In genomic region chr6:134680021-134680420, GRCh38 we compare ENCODE assay signal across 18 cellular contexts.
DNase-seq lines count a peak whose midpoint lies in the region; ATAC-seq, FAIRE-seq and TF ChIP-seq lines count a peak whose summit lies in the region.
"Had no signal": no experiment of that assay in that cellular context is flagged by ENCODE, and none has a peak within 500 bp of the region (broad histone marks: within the 10 kb centered on the region; RNA-seq: fewer than 3 reads in every experiment).

No MANE protein-coding gene starts in this region.

- H3K27me3 Mint-ChIP-seq in activated CD4-positive, alpha-beta T cell treated with anti-CD3 and anti-CD28 coated beads, Interleukin-2, amount 10 ng/mL, durations not matched to agents 24 days and 14 days, result peaks cover 3% of the 10 kb centered on the region
- H3K27me3 Mint-ChIP-seq in activated CD8-positive, alpha-beta T cell treated with anti-CD3 and anti-CD28 coated beads for 36 hours, result no peaks in the 10 kb centered on the region
- H3K27me3 Mint-ChIP-seq: B cell; CD4-positive, alpha-beta T cell had no signal

- H3K36me3 ChIP-seq in endothelial cell of umbilical vein (ENCODE audit: control insufficient read depth in 2 of 2, extremely low read depth in 1 of 2, insufficient read depth in 2 of 2, low read length in 2 of 2), result no peaks in the 10 kb centered on the region

- dilution Hi-C loops in endothelial cell of umbilical vein (cut with MboI; ENCODE audit: extremely low pct_ligation_motif_present, low sequenced_read_pairs), result no loop called here

- no peaks in the 10 kb centered on the region for H3K9me3 Mint-ChIP-seq in activated CD4-positive, alpha-beta T cell treated with anti-CD3 and anti-CD28 coated beads, Interleukin-2, amount 10 ng/mL, durations not matched to agents 24 days and 14 days
- no peaks in the 10 kb centered on the region for H3K9me3 Mint-ChIP-seq in activated CD8-positive, alpha-beta T cell treated with anti-CD3 and anti-CD28 coated beads for 36 hours
- H3K9me3 Mint-ChIP-seq: CD4-positive, alpha-beta T cell; H9 had no signal

- no peak overlapping the region for H3K27ac ChIP-seq in endothelial cell of umbilical vein (ENCODE audit: insufficient read depth, low read depth, low read length)

- H3K9ac ChIP-seq in endothelial cell of umbilical vein (replicated peaks; ENCODE audit: extremely low read depth, insufficient read depth, low read length), result no peak overlapping the region

- no peak for TF ChIP-seq CTCF in endothelial cell of umbilical vein (IDR thresholded peaks at IDR 0.05; ENCODE audit: extremely low read depth in 1 of 2, insufficient read depth in 1 of 2, low read depth in 1 of 2, low read length in 2 of 2)
- no peak for TF ChIP-seq CTCF in activated CD8-positive, alpha-beta T cell treated with anti-CD3 and anti-CD28 coated beads for 36 hours (IDR thresholded peaks at IDR 0.05)

- CTCF ChIA-PET in endothelial cell of umbilical vein (lab: Charles Lee), result no interaction called here
- CTCF ChIA-PET in activated CD8-positive, alpha-beta T cell treated with anti-CD3 and anti-CD28 coated beads for 36 hours (lab: Charles Lee), result no interaction called here

- no peak for FAIRE-seq in endothelial cell of umbilical vein (lab: Jason Lieb, UNC)
- FAIRE-seq: GM12878 had no signal

- H3K36me3 Mint-ChIP-seq in activated CD4-positive, alpha-beta T cell treated with anti-CD3 and anti-CD28 coated beads, Interleukin-2, amount 10 ng/mL, durations not matched to agents 24 days and 14 days (ENCODE audit: low read depth), result no peaks in the 10 kb centered on the region
- H3K36me3 Mint-ChIP-seq in activated CD8-positive, alpha-beta T cell treated with anti-CD3 and anti-CD28 coated beads for 36 hours (ENCODE audit: low read depth), result no peaks in the 10 kb centered on the region

- no peaks in the 10 kb centered on the region for H3K4me1 ChIP-seq in endothelial cell of umbilical vein (ENCODE audit: control insufficient read depth, extremely low read depth, insufficient read depth, low read length)

- no peaks in the 10 kb centered on the region for H3K9me1 ChIP-seq in endothelial cell of umbilical vein (replicated peaks; ENCODE audit: control insufficient read depth, extremely low read depth, insufficient read depth, low read length)

- ATAC-seq in SK-N-SH treated with all-trans-retinoic acid at 6 μM for 48 hours, result no peak
- ATAC-seq in HG02852 (IDR thresholded peaks at IDR 0.05; ENCODE audit: unreplicated experiment), result no peak
- ATAC-seq in activated CD8-positive, alpha-beta T cell treated with anti-CD3 and anti-CD28 coated beads for 36 hours, result no peak
- ATAC-seq: GM12878 had no signal

- POLR2A ChIA-PET in endothelial cell of umbilical vein (lab: Charles Lee), result no interaction called here
- POLR2A ChIA-PET in activated CD8-positive, alpha-beta T cell treated with anti-CD3 and anti-CD28 coated beads for 36 hours (lab: Charles Lee), result no interaction called here

- no peak overlapping the region for H3K4me2 ChIP-seq in endothelial cell of umbilical vein (ENCODE audit: insufficient read depth, low read length)

- no peak for TF ChIP-seq POLR2A in endothelial cell of umbilical vein (IDR thresholded peaks at IDR 0.05; ENCODE audit: low read depth, low read length)

- H3K4me1 Mint-ChIP-seq in activated CD4-positive, alpha-beta T cell treated with anti-CD3 and anti-CD28 coated beads, Interleukin-2, amount 10 ng/mL, durations not matched to agents 24 days and 14 days, result peaks cover 2% of the 10 kb centered on the region
- H3K4me1 Mint-ChIP-seq in activated CD8-positive, alpha-beta T cell treated with anti-CD3 and anti-CD28 coated beads for 36 hours (ENCODE audit: low read depth), result peaks cover 2% of the 10 kb centered on the region
- H3K4me1 Mint-ChIP-seq: B cell had no signal

- H3K27me3 ChIP-seq in endothelial cell of umbilical vein (ENCODE audit: control insufficient read depth in 2 of 2, insufficient read depth in 2 of 2, low read length in 2 of 2), result no peaks in the 10 kb centered on the region

- no peaks in the 10 kb centered on the region for H3K9me3 ChIP-seq in endothelial cell of umbilical vein (replicated peaks; ENCODE audit: control insufficient read depth, insufficient read depth, low read length)

- H3K4me3 Mint-ChIP-seq in activated CD4-positive, alpha-beta T cell treated with anti-CD3 and anti-CD28 coated beads, Interleukin-2, amount 10 ng/mL, durations not matched to agents 24 days and 14 days, result no peak overlapping the region
- no peak overlapping the region for H3K4me3 Mint-ChIP-seq in activated CD8-positive, alpha-beta T cell treated with anti-CD3 and anti-CD28 coated beads for 36 hours
- H3K4me3 Mint-ChIP-seq: B cell; CD4-positive, alpha-beta T cell; H9 had no signal

- intact Hi-C loops in activated CD4-positive, alpha-beta T cell treated with anti-CD3 and anti-CD28 coated beads, Interleukin-2, amount 10 ng/mL, durations not matched to agents 24 days and 14 days (cut with micrococcal nuclease), result no loop called here
- intact Hi-C loops in endothelial cell of umbilical vein (cut with micrococcal nuclease), result no loop called here
- intact Hi-C loops in activated CD8-positive, alpha-beta T cell treated with anti-CD3 and anti-CD28 coated beads for 36 hours (cut with micrococcal nuclease), result no loop called here

- no peaks in the 10 kb centered on the region for H3K79me2 ChIP-seq in endothelial cell of umbilical vein (ENCODE audit: control insufficient read depth, insufficient read depth, low read length)

- peak; percentile 56 for DNase-seq in activated CD4-positive, alpha-beta T cell treated with anti-CD3 and anti-CD28 coated beads, Interleukin-2, amount 10 ng/mL, durations not matched to agents 24 days and 14 days
- no peak for DNase-seq in activated CD4-positive, alpha-beta T cell treated with anti-CD3 and anti-CD28 coated beads, Interleukin-2, amount 50 U/mL, for 48 hours
- no peak for DNase-seq in endothelial cell of umbilical vein (ENCODE audit: low read depth, low spot score)
- peak; percentile 25 for DNase-seq in kidney tubule cell (ENCODE audit: low spot score)
- no peak for DNase-seq in activated CD8-positive, alpha-beta T cell treated with anti-CD3 and anti-CD28 coated beads for 36 hours
- DNase-seq: 8988T; ACHN; C1 segment of cervical spinal cord; Calu3; CD4-positive, alpha-beta T cell; DMS 273 treated with DMSO at 0.1 percent for 48 hours; DMS79; GOT3; H9 had no signal

- H3K4me3 ChIP-seq in endothelial cell of umbilical vein (replicated peaks in 1 of 3; ENCODE audit: insufficient read depth in 1 of 3, low read depth in 1 of 3, low read length in 3 of 3), result no peak overlapping the region
- H3K4me3 ChIP-seq: GM12878 had no signal

- no peaks in the 10 kb centered on the region for H4K20me1 ChIP-seq in endothelial cell of umbilical vein (replicated peaks; ENCODE audit: control insufficient read depth, extremely low read depth, insufficient read depth, low read length)

- H3K27ac Mint-ChIP-seq in activated CD4-positive, alpha-beta T cell treated with anti-CD3 and anti-CD28 coated beads, Interleukin-2, amount 10 ng/mL, durations not matched to agents 24 days and 14 days, result no peak overlapping the region
- no peak overlapping the region for H3K27ac Mint-ChIP-seq in activated CD8-positive, alpha-beta T cell treated with anti-CD3 and anti-CD28 coated beads for 36 hours
- H3K27ac Mint-ChIP-seq: B cell; CD4-positive, alpha-beta T cell; H9 had no signal

- BruUV-seq in endothelial cell of umbilical vein (replicated peaks; lab: Mats Ljungman, UMichigan), result no TSS peak

- H2AFZ ChIP-seq in endothelial cell of umbilical vein (ENCODE audit: low read depth, low read length), result no peak overlapping the region

TF ChIP-seq in endothelial cell of umbilical vein, 7 proteins besides CTCF, POLR2A, EP300 and RAD21:
- no peak for TF ChIP-seq GATA2 (IDR thresholded peaks at IDR 0.05; ENCODE audit: insufficient read depth, insufficient read length, low read depth, low read length)
- peak; percentile 10 for TF ChIP-seq FOS (IDR thresholded peaks at IDR 0.05; ENCODE audit: borderline replicate concordance, insufficient read depth, low read length)
TF ChIP-seq in endothelial cell of umbilical vein: peak in this region for 1.

TF ChIP-seq in SK-N-SH treated with all-trans-retinoic acid at 6 μM for 48 hours, 23 proteins besides CTCF, POLR2A, EP300 and RAD21:
- TF ChIP-seq TOX (CRISPR knock-in tag; IDR thresholded peaks at IDR 0.05; ENCODE audit: borderline replicate concordance), result no peak
TF ChIP-seq in SK-N-SH treated with all-trans-retinoic acid at 6 μM for 48 hours: peak in this region for 0.

Comparison
In these comparisons a context has a peak if more than half of its experiments do, and no peak if none do; other contexts are left out.
1. DNase-seq: peak in activated CD4-positive, alpha-beta T cell treated with anti-CD3 and anti-CD28 coated beads, Interleukin-2, amount 10 ng/mL, durations not matched to agents 24 days and 14 days (single experiment) and kidney tubule cell (single experiment); none in activated CD4-positive, alpha-beta T cell treated with anti-CD3 and anti-CD28 coated beads, Interleukin-2, amount 50 U/mL, for 48 hours (0 of 2), endothelial cell of umbilical vein (single experiment) and activated CD8-positive, alpha-beta T cell treated with anti-CD3 and anti-CD28 coated beads for 36 hours (single experiment).